In genomic region chr18:79629249-79629558, GRCh38 we compare ENCODE assay signal across 26 cellular contexts.
"Had no signal": no experiment of that assay in that cellular context is flagged by ENCODE, and none has a peak within 500 bp of the region (broad histone marks: within the 10 kb centered on the region; RNA-seq: fewer than 3 reads in every experiment).

No MANE protein-coding gene starts in this region.

- DNase-seq: activated CD4-positive, alpha-beta memory T cell treated with anti-CD3 and anti-CD28 coated beads for 36 hours; activated CD4-positive, alpha-beta T cell treated with anti-CD3 and anti-CD28 coated beads, Interleukin-2, amount 10 ng/mL, durations not matched to agents 24 days and 14 days; activated CD4-positive, CD25-positive, alpha-beta regulatory T cell treated with anti-CD3 and anti-CD28 coated beads, Interleukin-2, amount 50 U/mL, for 72 hours; activated gamma-delta T cell treated with Interleukin-2 at 50 U/mL for 16 hours; activated naive CD8-positive, alpha-beta T cell treated with anti-CD3 and anti-CD28 coated beads, Interleukin-2, amount 50 U/mL, for 24 hours; colonic mucosa; foreskin fibroblast; heart right ventricle; kidney glomerular epithelial cell; lower lobe of right lung; mesenchymal stem cell; natural killer cell; occipital lobe; right lobe of liver; small intestine; stimulated activated CD4-positive, alpha-beta T cell treated with anti-CD3 and anti-CD28 coated beads, Interleukin-1b, Interleukin-23, amount 100 ng/mL, for 48 hours; stimulated activated naive CD4-positive, alpha-beta T cell treated with Interleukin-2 at 50 U/mL for 16 hours; T-helper 9 cell; testis; transverse colon had no signal

- H3K4me3 Mint-ChIP-seq: activated CD4-positive, alpha-beta memory T cell treated with anti-CD3 and anti-CD28 coated beads for 36 hours; activated CD4-positive, alpha-beta T cell treated with anti-CD3 and anti-CD28 coated beads, Interleukin-2, amount 10 ng/mL, durations not matched to agents 24 days and 14 days; activated naive CD4-positive, alpha-beta T cell treated with anti-CD3 and anti-CD28 coated beads, Interleukin-2, amount 50 U/mL, for 24 hours; activated naive CD8-positive, alpha-beta T cell treated with anti-CD3 and anti-CD28 coated beads, Interleukin-2, amount 50 U/mL, for 24 hours; activated T-helper 1 cell treated with anti-CD3 and anti-CD28 coated beads, Interleukin-12 subunit alpha, Interleukin-12 subunit beta, Interleukin-2, Interleukin-4 antibody, amounts not matched to agents 30 ng/mL and 10 ng/mL and 1 ng/mL, durations not matched to agents 14 hours and 24 hours and 36 hours; endodermal cell; natural killer cell; neural progenitor cell had no signal

- H3K9me3 Mint-ChIP-seq: activated naive CD4-positive, alpha-beta T cell treated with anti-CD3 and anti-CD28 coated beads, Interleukin-2, amount 50 U/mL, for 24 hours; endodermal cell had no signal

- H3K36me3 Mint-ChIP-seq: activated CD4-positive, alpha-beta memory T cell treated with anti-CD3 and anti-CD28 coated beads for 36 hours; activated naive CD4-positive, alpha-beta T cell treated with anti-CD3 and anti-CD28 coated beads, Interleukin-2, amount 50 U/mL, for 24 hours; natural killer cell; neural progenitor cell had no signal

- H3K4me3 ChIP-seq: breast epithelium, colonic mucosa, heart right ventricle, lower lobe of right lung, neural progenitor cell, right lobe of liver, testis, transverse colon, uterus had no signal

- H3K27ac Mint-ChIP-seq: activated CD4-positive, alpha-beta memory T cell treated with anti-CD3 and anti-CD28 coated beads for 36 hours; activated CD4-positive, alpha-beta T cell treated with anti-CD3 and anti-CD28 coated beads, Interleukin-2, amount 10 ng/mL, durations not matched to agents 24 days and 14 days; activated naive CD4-positive, alpha-beta T cell treated with anti-CD3 and anti-CD28 coated beads, Interleukin-2, amount 50 U/mL, for 24 hours; activated naive CD8-positive, alpha-beta T cell treated with anti-CD3 and anti-CD28 coated beads, Interleukin-2, amount 50 U/mL, for 24 hours; activated T-helper 1 cell treated with anti-CD3 and anti-CD28 coated beads, Interleukin-12 subunit alpha, Interleukin-12 subunit beta, Interleukin-2, Interleukin-4 antibody, amounts not matched to agents 30 ng/mL and 10 ng/mL and 1 ng/mL, durations not matched to agents 14 hours and 24 hours and 36 hours; natural killer cell had no signal

- H3K27ac ChIP-seq: breast epithelium, colonic mucosa, heart right ventricle, lower lobe of right lung, neural progenitor cell, right lobe of liver, testis, transverse colon, uterus had no signal
